In the genomic region with DNA sequence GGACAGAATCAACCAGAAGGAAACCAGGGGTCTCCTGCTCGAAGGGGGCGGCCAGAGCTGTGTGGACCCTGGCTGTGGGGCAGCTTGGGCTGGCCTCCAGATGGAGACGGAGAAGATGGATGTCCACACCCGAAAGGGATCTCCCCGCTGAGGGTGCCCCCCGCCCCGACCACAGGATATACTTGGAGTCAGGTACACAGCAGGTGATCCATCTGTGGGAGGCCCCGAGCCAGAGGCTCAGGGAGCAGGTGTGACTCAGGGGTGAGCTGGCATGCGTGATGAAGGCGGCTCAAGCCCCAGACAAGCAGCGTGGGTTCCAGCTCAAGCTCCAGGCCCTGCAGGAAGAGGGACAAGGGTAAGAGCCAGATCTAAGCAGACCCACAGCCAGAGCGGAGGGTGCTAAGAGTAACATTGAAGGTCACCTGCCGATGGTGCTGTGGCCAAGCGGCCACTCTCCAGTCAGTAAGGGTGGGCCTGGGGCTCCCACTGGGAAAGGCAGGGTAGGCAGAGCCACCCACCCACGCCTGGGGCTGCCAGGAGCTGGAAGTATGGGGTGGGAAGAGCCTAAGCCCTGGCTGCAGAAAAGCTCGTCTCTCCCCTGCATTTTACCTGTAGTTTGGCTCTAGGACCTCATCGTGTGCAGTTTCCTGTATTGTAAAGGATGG, we compare ENCODE assay signal across 32 cellular contexts. TPM values are rescaled to one million over a fixed set of nuclear protein-coding genes. Genes with fewer than 3 reads are reported as not detected.
DNase-seq lines count a peak whose midpoint lies in the region; ATAC-seq, FAIRE-seq and TF ChIP-seq lines count a peak whose summit lies in the region.
"Had no signal": no experiment of that assay in that cellular context is flagged by ENCODE, and none has a peak within 500 bp of the region (broad histone marks: within the 10 kb centered on the region; RNA-seq: fewer than 3 reads in every experiment).

No MANE protein-coding gene starts in this region.

- no peaks in the 10 kb centered on the region for H3K4me1 Mint-ChIP-seq in MCF 10A (ENCODE audit: insufficient read depth, unreplicated experiment)
- H3K4me1 Mint-ChIP-seq: immature natural killer cell, natural killer cell had no signal

- H3K27ac ChIP-seq in breast epithelium = no peak overlapping the region
- no peak overlapping the region for H3K27ac ChIP-seq in RWPE2 (ENCODE audit: poor library complexity, severe bottlenecking)
- H3K27ac ChIP-seq: BLaER1, parathyroid adenoma, Peyer's patch, spleen had no signal

- POLR2A ChIA-PET in MCF 10A (lab: Yijun Ruan, JAX) = no interaction called here

- no peaks in the 10 kb centered on the region for H3K9me3 Mint-ChIP-seq in MCF 10A (ENCODE audit: unreplicated experiment)
- H3K9me3 Mint-ChIP-seq: activated naive CD4-positive, alpha-beta T cell treated with anti-CD3 and anti-CD28 coated beads, Interleukin-2, amount 50 U/mL, for 72 hours; activated T-helper 1 cell treated with anti-CD3 and anti-CD28 coated beads, Interleukin-12 subunit alpha, Interleukin-12 subunit beta, Interleukin-2, Interleukin-4 antibody, amounts not matched to agents 30 ng/mL and 10 ng/mL and 1 ng/mL, durations not matched to agents 14 hours and 24 hours and 36 hours; immature natural killer cell; natural killer cell had no signal

- no TSS peak for BruUV-seq in MCF 10A (replicated peaks; lab: Mats Ljungman, UMichigan)

- H3K9me3 ChIP-seq in breast epithelium (no peaks in the 10 kb centered on the region), RWPE2 (ENCODE audit: severe bottlenecking) (no peaks in the 10 kb centered on the region)
- H3K9me3 ChIP-seq: BLaER1, Caco-2, Peyer's patch, spleen had no signal

- intact Hi-C loops in MCF 10A (cut with micrococcal nuclease) (no loop called here), breast epithelium (cut with DNase I; ENCODE audit: low total_unique reads) (no loop called here)

- no peak overlapping the region for H3K4me3 Mint-ChIP-seq in MCF 10A (ENCODE audit: unreplicated experiment)
- H3K4me3 Mint-ChIP-seq: activated T-helper 1 cell treated with anti-CD3 and anti-CD28 coated beads, Interleukin-12 subunit alpha, Interleukin-12 subunit beta, Interleukin-2, Interleukin-4 antibody, amounts not matched to agents 30 ng/mL and 10 ng/mL and 1 ng/mL, durations not matched to agents 14 hours and 24 hours and 36 hours; immature natural killer cell; natural killer cell; T-helper 17 cell had no signal

- H3K27me3 Mint-ChIP-seq in MCF 10A (ENCODE audit: insufficient read depth, unreplicated experiment) = peaks cover 11% of the 10 kb centered on the region

- no peak for TF ChIP-seq POLR2A in breast epithelium (IDR thresholded peaks at IDR 0.05)
- TF ChIP-seq POLR2A in GM12891 (IDR thresholded peaks at IDR 0.05; ENCODE audit: low read depth, low read length) = no peak

- DNase-seq in MCF 10A (ENCODE audit: unreplicated experiment) (peak; percentile 28), breast epithelium (ENCODE audit: low spot score in 2 of 2) (no peak), RWPE2 (ENCODE audit: low spot score) (no peak), ureter (ENCODE audit: low spot score) (peak; percentile 41), GM12891 (ENCODE audit: insufficient read length, low spot score) (no peak), GM19238 (ENCODE audit: insufficient read length, low spot score) (no peak), dermis blood vessel endothelial cell (no peak)
- DNase-seq: activated CD4-positive, alpha-beta T cell treated with anti-CD3 and anti-CD28 coated beads for 4 hours; anterior cingulate cortex; Caco-2; effector CD8-positive, alpha-beta T cell; erythroblast; foreskin fibroblast; immature natural killer cell; MM.1S; natural killer cell; NCI-H1436; NCI-H2171; NCI-H524; NK-92 treated with Interleukin-12 subunit alpha and Interleukin-12 subunit beta, amount 100 ng/mL, for 24 hours; Peyer's patch; right cardiac atrium; spleen; stimulated activated CD4-positive, alpha-beta T cell treated with anti-CD3 and anti-CD28 coated beads, Interleukin-4, amount 100 ng/mL, for 1 hour; stimulated activated naive CD4-positive, alpha-beta T cell treated with Interleukin-2 at 50 U/mL for 16 hours; T-helper 17 cell had no signal

- H3K27me3 ChIP-seq in breast epithelium (no peaks in the 10 kb centered on the region), RWPE2 (ENCODE audit: insufficient read depth, poor library complexity, severe bottlenecking) (no peaks in the 10 kb centered on the region)
- H3K27me3 ChIP-seq: BLaER1, Peyer's patch had no signal

- no peaks in the 10 kb centered on the region for H3K36me3 ChIP-seq in breast epithelium
- no peaks in the 10 kb centered on the region for H3K36me3 ChIP-seq in RWPE2 (ENCODE audit: low read depth)
- H3K36me3 ChIP-seq: BLaER1, Peyer's patch, spleen had no signal

- no peak for TF ChIP-seq CTCF in MCF 10A (IDR thresholded peaks at IDR 0.05; ENCODE audit: unreplicated experiment)
- no peak for TF ChIP-seq CTCF in breast epithelium (IDR thresholded peaks at IDR 0.05)
- no peak for TF ChIP-seq CTCF in RWPE2 (IDR thresholded peaks at IDR 0.05; ENCODE audit: poor library complexity, severe bottlenecking)

- CTCF ChIA-PET in MCF 10A (lab: Yijun Ruan, JAX) = interaction anchor here (0.5 kb wide), 1 partner anchor 916 kb away, joined by 3 read pairs; no protein-coding TSS in a partner anchor

- no peaks in the 10 kb centered on the region for H3K36me3 Mint-ChIP-seq in MCF 10A (ENCODE audit: insufficient read depth, unreplicated experiment)
- H3K36me3 Mint-ChIP-seq: activated naive CD4-positive, alpha-beta T cell treated with anti-CD3 and anti-CD28 coated beads, Interleukin-2, amount 50 U/mL, for 72 hours; immature natural killer cell; natural killer cell had no signal

- peak; percentile 84 for ATAC-seq in RWPE2 (ENCODE audit: low read depth)
- ATAC-seq in esophagus mucosa = peak; percentile 30
- ATAC-seq: activated naive CD4-positive, alpha-beta T cell treated with anti-CD3 and anti-CD28 coated beads, Interleukin-2, amount 50 U/mL, for 72 hours; natural killer cell; right cardiac atrium; T-helper 17 cell had no signal

- no peak for FAIRE-seq in GM12891 (lab: Jason Lieb, UNC)
- FAIRE-seq: GM12892 had no signal

- H3K4me1 ChIP-seq in breast epithelium = no peaks in the 10 kb centered on the region
- H3K4me1 ChIP-seq in RWPE2 (ENCODE audit: insufficient read depth, poor library complexity, severe bottlenecking) = no peaks in the 10 kb centered on the region
- H3K4me1 ChIP-seq: Caco-2, parathyroid adenoma, Peyer's patch had no signal

- no peak overlapping the region for H3K27ac Mint-ChIP-seq in MCF 10A (ENCODE audit: low read depth, unreplicated experiment)
- H3K27ac Mint-ChIP-seq: activated naive CD4-positive, alpha-beta T cell treated with anti-CD3 and anti-CD28 coated beads, Interleukin-2, amount 50 U/mL, for 72 hours; activated T-helper 1 cell treated with anti-CD3 and anti-CD28 coated beads, Interleukin-12 subunit alpha, Interleukin-12 subunit beta, Interleukin-2, Interleukin-4 antibody, amounts not matched to agents 30 ng/mL and 10 ng/mL and 1 ng/mL, durations not matched to agents 14 hours and 24 hours and 36 hours; immature natural killer cell; natural killer cell; T-helper 17 cell had no signal

- H3K4me3 ChIP-seq in breast epithelium (no peak overlapping the region), RWPE2 (ENCODE audit: severe bottlenecking) (no peak overlapping the region)
- H3K4me3 ChIP-seq: BLaER1, Peyer's patch, spleen had no signal

TF ChIP-seq in GM12891, 5 proteins besides CTCF, POLR2A, EP300 and RAD21:
- TF ChIP-seq POU2F2 (IDR thresholded peaks at IDR 0.05; ENCODE audit: low read depth, low read length) (no peak), SPI1 (IDR thresholded peaks at IDR 0.05; ENCODE audit: low read depth, low read length) (no peak), PAX5 (IDR thresholded peaks at IDR 0.05; ENCODE audit: insufficient read depth, low read length, severe bottlenecking) (no peak), POLR2AphosphoS5 (IDR thresholded peaks at IDR 0.05; ENCODE audit: low read depth, low read length) (no peak), TAF1 (IDR thresholded peaks at IDR 0.05; ENCODE audit: low read depth, low read length) (no peak)

RNA-seq across cellular contexts. Expression of gene MVB12B, which starts 30.6 kb away (rescaled TPM):
- total RNA-seq in MCF 10A (2022) = 4.1 and 5.5 TPM in 2 replicates
- 10 to 100 TPM in 1 of 3 donors, 1 to 10 TPM in 2; 8.2 to 12.6 (median 9.9) TPM for total RNA-seq in breast epithelium
- 2.5 TPM for total RNA-seq in esophagus mucosa
- total RNA-seq in ureter = 37.5 TPM
- not detected for polyA plus RNA-seq in GM12891 (2012; ENCODE audit: low read depth, missing spikeins)
- total RNA-seq in dermis blood vessel endothelial cell = 18.4 and 23.9 TPM in 2 replicates

Comparison
In these comparisons a context has a peak if more than half of its experiments do, and no peak if none do; other contexts are left out.
1. DNase-seq: peak in MCF 10A (single experiment) and ureter (single experiment); none in breast epithelium (0 of 2), RWPE2 (single experiment), GM12891 (single experiment), GM19238 (single experiment) and dermis blood vessel endothelial cell (single experiment).